24 cellular contexts compared by ENCODE assay signal in the genomic region with DNA sequence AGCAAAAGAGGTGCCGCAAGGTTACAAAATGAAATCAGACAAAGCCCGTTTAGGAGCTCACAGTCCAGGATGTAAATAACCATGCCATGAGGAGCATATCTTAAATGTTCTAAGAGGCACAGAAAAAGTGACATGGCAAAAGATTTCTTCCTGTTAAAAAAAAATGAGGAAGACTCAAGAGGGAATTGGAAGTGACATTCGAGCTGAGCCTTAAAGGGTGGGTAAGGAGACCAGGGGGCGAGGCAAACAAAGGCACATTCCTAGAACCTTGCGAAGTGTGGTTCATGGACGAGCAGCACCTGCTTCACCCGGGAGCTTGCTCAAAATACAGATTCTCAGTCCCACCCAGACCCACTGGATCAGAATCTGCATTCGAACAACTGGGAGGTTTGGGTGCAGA.
"Had no signal": no experiment of that assay in that cellular context is flagged by ENCODE, and none has a peak within 500 bp of the region (broad histone marks: within the 10 kb centered on the region; RNA-seq: fewer than 3 reads in every experiment).

No MANE protein-coding gene starts in this region.

- H3K4me3 Mint-ChIP-seq: immature natural killer cell; mesothelial cell of epicardium; naive thymus-derived CD4-positive, alpha-beta T cell; natural killer cell treated with Interleukin-12 subunit alpha and Interleukin-12 subunit beta and Interleukin-15 and Interleukin-18, amount 100 ng/mL, for 72 hours; neural crest cell; stimulated activated naive B cell treated with anti-CD40 and anti-IgM and Interleukin-4, amounts not matched to agents 10 μg/mL and 1 μg/mL and 100 μg/mL, for 72 hours; stimulated activated naive CD8-positive, alpha-beta T cell treated with anti-CD3 and anti-CD28 coated beads, Interleukin-15, Interleukin-2, amounts not matched to agents 100 ng/mL and 50 ng/mL, for 24 hours had no signal

- H3K27me3 Mint-ChIP-seq: stimulated activated naive CD8-positive, alpha-beta T cell treated with anti-CD3 and anti-CD28 coated beads, Interleukin-15, Interleukin-2, amounts not matched to agents 100 ng/mL and 50 ng/mL, for 24 hours had no signal

- H3K27ac Mint-ChIP-seq: immature natural killer cell; mesothelial cell of epicardium; naive thymus-derived CD4-positive, alpha-beta T cell; natural killer cell treated with Interleukin-12 subunit alpha and Interleukin-12 subunit beta and Interleukin-15 and Interleukin-18, amount 100 ng/mL, for 72 hours; stimulated activated naive B cell treated with anti-CD40 and anti-IgM and Interleukin-4, amounts not matched to agents 10 μg/mL and 1 μg/mL and 100 μg/mL, for 72 hours; stimulated activated naive CD8-positive, alpha-beta T cell treated with anti-CD3 and anti-CD28 coated beads, Interleukin-15, Interleukin-2, amounts not matched to agents 100 ng/mL and 50 ng/mL, for 24 hours had no signal

- H3K36me3 Mint-ChIP-seq: immature natural killer cell; mesothelial cell of epicardium; naive thymus-derived CD4-positive, alpha-beta T cell; natural killer cell treated with Interleukin-12 subunit alpha and Interleukin-12 subunit beta and Interleukin-15 and Interleukin-18, amount 100 ng/mL, for 72 hours had no signal

- H3K9me3 Mint-ChIP-seq: immature natural killer cell; mesothelial cell of epicardium; natural killer cell treated with Interleukin-12 subunit alpha and Interleukin-12 subunit beta and Interleukin-15 and Interleukin-18, amount 100 ng/mL, for 72 hours; neural crest cell; stimulated activated naive B cell treated with anti-CD40 and anti-IgM and Interleukin-4, amounts not matched to agents 10 μg/mL and 1 μg/mL and 100 μg/mL, for 72 hours; stimulated activated naive CD8-positive, alpha-beta T cell treated with anti-CD3 and anti-CD28 coated beads, Interleukin-15, Interleukin-2, amounts not matched to agents 100 ng/mL and 50 ng/mL, for 24 hours had no signal

- H3K4me1 Mint-ChIP-seq: immature natural killer cell had no signal

- DNase-seq: hypothalamus; immature natural killer cell; kidney; left colon; left ventricle myocardium inferior; mesendoderm; naive thymus-derived CD4-positive, alpha-beta T cell; nucleus accumbens; pancreas; posterior cingulate gyrus; retina; right cardiac atrium; stimulated activated CD4-positive, alpha-beta T cell treated with anti-CD3 and anti-CD28 coated beads, Interleukin-12 subunit alpha, Interleukin-12 subunit beta, amount 100 ng/mL, for 4 hours; stimulated activated CD4-positive, alpha-beta T cell treated with anti-CD3 and anti-CD28 coated beads, Interleukin-15, amount 100 ng/mL, for 24 hours; stimulated activated CD4-positive, alpha-beta T cell treated with anti-CD3 and anti-CD28 coated beads, Interleukin-2, amount 100 ng/mL, for 24 hours; stimulated activated CD4-positive, alpha-beta T cell treated with anti-CD3 and anti-CD28 coated beads, Interleukin-4, amount 100 ng/mL, for 1 hour; stimulated activated naive B cell treated with anti-CD40 and anti-IgM and Interleukin-4, amounts not matched to agents 10 μg/mL and 1 μg/mL and 100 μg/mL, for 72 hours; tibial artery; uterus had no signal

- ATAC-seq: left colon; naive thymus-derived CD4-positive, alpha-beta T cell; natural killer cell treated with Interleukin-12 subunit alpha and Interleukin-12 subunit beta and Interleukin-15 and Interleukin-18, amount 100 ng/mL, for 72 hours; right cardiac atrium; sciatic nerve; stimulated activated naive B cell treated with anti-CD40 and anti-IgM and Interleukin-4, amounts not matched to agents 10 μg/mL and 1 μg/mL and 100 μg/mL, for 72 hours had no signal
